10 cellular contexts compared by ENCODE assay signal in genomic region chr5:111143910-111144309, GRCh38.
DNase-seq lines count a peak whose midpoint lies in the region; ATAC-seq and TF ChIP-seq lines count a peak whose summit lies in the region.
"Had no signal": no experiment of that assay in that cellular context is flagged by ENCODE, and none has a peak within 500 bp of the region (broad histone marks: within the 10 kb centered on the region; RNA-seq: fewer than 3 reads in every experiment).

No MANE protein-coding gene starts in this region.

- TF ChIP-seq CTCF in fibroblast of mammary gland (conservative IDR thresholded peaks at IDR 0.05; ENCODE audit: control insufficient read depth, insufficient read depth, low read depth, low read length), result no peak

- peak; percentile 41 for ATAC-seq in GM21360 (IDR thresholded peaks at IDR 0.05; ENCODE audit: unreplicated experiment)
- peak; percentile 13 for ATAC-seq in HG03558 (IDR thresholded peaks at IDR 0.05; ENCODE audit: extremely low read depth, unreplicated experiment)
- ATAC-seq: CD8-positive, alpha-beta T cell had no signal

- no peak overlapping the region for H3K4me3 ChIP-seq in fibroblast of mammary gland (ENCODE audit: control insufficient read depth, low read depth, low read length)

- peak; percentile 11 for DNase-seq in ACHN
- peak; percentile 99 for DNase-seq in fibroblast of mammary gland (ENCODE audit: low read depth)
- no peak for DNase-seq in stimulated activated CD8-positive, alpha-beta memory T cell treated with anti-CD3 and anti-CD28 coated beads, Interleukin-4, amount 100 ng/mL, for 48 hours
- no peak for DNase-seq in NCI-H2081 (lab: John Stamatoyannopoulos, UW)
- DNase-seq in SHP77 (lab: John Stamatoyannopoulos, UW), result no peak
- DNase-seq in effector CD4-positive, alpha-beta T cell, result no peak
- DNase-seq: CD8-positive, alpha-beta T cell; NCI-H748 treated with DMSO at 0.1 percent for 48 hours had no signal

- in situ Hi-C loops in ACHN (cut with HindIII; ENCODE audit: low pct_ligation_motif_present, low pct_unique_long_range_greater_than_20kb, low sequenced_read_pairs), result no loop called here

Comparison
In these comparisons a context has a peak if more than half of its experiments do, and no peak if none do; other contexts are left out.
1. DNase-seq: peak in ACHN (single experiment) and fibroblast of mammary gland (single experiment); none in stimulated activated CD8-positive, alpha-beta memory T cell treated with anti-CD3 and anti-CD28 coated beads, Interleukin-4, amount 100 ng/mL, for 48 hours (single experiment), NCI-H2081 (0 of 2), SHP77 (0 of 2) and effector CD4-positive, alpha-beta T cell (single experiment).